Comparison of ENCODE assay signal across 9 cellular contexts in genomic region chr11:111565111-111565720, GRCh38. TPM values are rescaled to one million over a fixed set of nuclear protein-coding genes. Genes with fewer than 3 reads are reported as not detected.
A peak's percentile ranks its signal among the peaks of the same experiment; 100 is the strongest.
DNase-seq lines count a peak whose midpoint lies in the region; ATAC-seq and TF ChIP-seq lines count a peak whose summit lies in the region.
"Had no signal": no experiment of that assay in that cellular context is flagged by ENCODE, and none has a peak within 500 bp of the region (broad histone marks: within the 10 kb centered on the region; RNA-seq: fewer than 3 reads in every experiment).

No MANE protein-coding gene starts in this region.

- H3K4me2 ChIP-seq in osteoblast (ENCODE audit: insufficient read depth, low read length): no peak overlapping the region

- H3K79me2 ChIP-seq in osteoblast (ENCODE audit: insufficient read depth, low read length): no peaks in the 10 kb centered on the region

- H3K36me3 Mint-ChIP-seq in activated T-helper 2 cell treated with anti-CD3 and anti-CD28 coated beads, Interferon-gamma antibody, Interleukin-2, Interleukin-4, amounts not matched to agents 10 μg/mL and 5 μg/mL and 100 μg/mL, durations not matched to agents 14 hours and 24 hours and 36 hours (ENCODE audit: low read depth): no peaks in the 10 kb centered on the region

- no peaks in the 10 kb centered on the region for H3K9me3 ChIP-seq in osteoblast (ENCODE audit: low read depth, low read length)

- H3K9me3 Mint-ChIP-seq in activated T-helper 2 cell treated with anti-CD3 and anti-CD28 coated beads, Interferon-gamma antibody, Interleukin-2, Interleukin-4, amounts not matched to agents 10 μg/mL and 5 μg/mL and 100 μg/mL, durations not matched to agents 14 hours and 24 hours and 36 hours: no peaks in the 10 kb centered on the region

- TF ChIP-seq CTCF in fibroblast of villous mesenchyme (IDR thresholded peaks at IDR 0.05; ENCODE audit: insufficient read depth, low read depth, low read length): peak; percentile 79
- peak; percentile 90 for TF ChIP-seq CTCF in osteoblast (IDR thresholded peaks at IDR 0.05; ENCODE audit: extremely low read depth, low read depth, low read length)

- H3K4me1 ChIP-seq in osteoblast (ENCODE audit: insufficient read depth, low read length): peaks cover 19% of the 10 kb centered on the region

- no peak overlapping the region for H3K27ac Mint-ChIP-seq in activated T-helper 2 cell treated with anti-CD3 and anti-CD28 coated beads, Interferon-gamma antibody, Interleukin-2, Interleukin-4, amounts not matched to agents 10 μg/mL and 5 μg/mL and 100 μg/mL, durations not matched to agents 14 hours and 24 hours and 36 hours

- ATAC-seq in HG03175 (IDR thresholded peaks at IDR 0.05; ENCODE audit: unreplicated experiment): no peak
- no peak for ATAC-seq in GM18870 (IDR thresholded peaks at IDR 0.05; ENCODE audit: unreplicated experiment)

- H3K27me3 ChIP-seq in osteoblast (ENCODE audit: insufficient read depth, low read length): no peaks in the 10 kb centered on the region

- H4K20me1 ChIP-seq in osteoblast (ENCODE audit: insufficient read depth, low read length): no peaks in the 10 kb centered on the region

- H3K4me3 Mint-ChIP-seq in activated T-helper 2 cell treated with anti-CD3 and anti-CD28 coated beads, Interferon-gamma antibody, Interleukin-2, Interleukin-4, amounts not matched to agents 10 μg/mL and 5 μg/mL and 100 μg/mL, durations not matched to agents 14 hours and 24 hours and 36 hours (ENCODE audit: low read depth): no peak overlapping the region

- peak; percentile 82 for DNase-seq in DMS53 (lab: John Stamatoyannopoulos, UW)
- DNase-seq in M059J (ENCODE audit: low read depth): peak; percentile 69
- peak; percentile 27 to 50 for DNase-seq in SHP77 (lab: John Stamatoyannopoulos, UW)
- peak; percentile 29 for DNase-seq in activated T-helper 2 cell treated with anti-CD3 and anti-CD28 coated beads, Interferon-gamma antibody, Interleukin-2, Interleukin-4, amounts not matched to agents 10 μg/mL and 5 μg/mL and 100 μg/mL, durations not matched to agents 14 hours and 24 hours and 36 hours (ENCODE audit: low spot score)
- peak; percentile 83 for DNase-seq in fibroblast of villous mesenchyme (ENCODE audit: low read depth)
- peak; percentile 71 for DNase-seq in osteoblast (ENCODE audit: insufficient read length, low spot score, missing footprints)

- intact Hi-C loops in activated T-helper 2 cell treated with anti-CD3 and anti-CD28 coated beads, Interferon-gamma antibody, Interleukin-2, Interleukin-4, amounts not matched to agents 10 μg/mL and 5 μg/mL and 100 μg/mL, durations not matched to agents 14 hours and 24 hours and 36 hours (cut with micrococcal nuclease): loop anchor here (1.0 to 5.0 kb wide), 3 partner anchors 113 to 276 kb away; no protein-coding TSS in a partner anchor

- H3K36me3 ChIP-seq in osteoblast (ENCODE audit: insufficient read depth, low read length): peaks cover 19% of the 10 kb centered on the region

- H3K27ac ChIP-seq in osteoblast (ENCODE audit: low read depth, low read length): no peak overlapping the region

- no peak overlapping the region for H2AFZ ChIP-seq in osteoblast (ENCODE audit: low read length)

- peaks cover 3% of the 10 kb centered on the region for H3K27me3 Mint-ChIP-seq in activated T-helper 2 cell treated with anti-CD3 and anti-CD28 coated beads, Interferon-gamma antibody, Interleukin-2, Interleukin-4, amounts not matched to agents 10 μg/mL and 5 μg/mL and 100 μg/mL, durations not matched to agents 14 hours and 24 hours and 36 hours (ENCODE audit: low read depth)

- no peaks in the 10 kb centered on the region for H3K4me1 Mint-ChIP-seq in activated T-helper 2 cell treated with anti-CD3 and anti-CD28 coated beads, Interferon-gamma antibody, Interleukin-2, Interleukin-4, amounts not matched to agents 10 μg/mL and 5 μg/mL and 100 μg/mL, durations not matched to agents 14 hours and 24 hours and 36 hours (ENCODE audit: low read depth)

- no peak overlapping the region for H3K4me3 ChIP-seq in fibroblast of villous mesenchyme (ENCODE audit: low read depth, low read length)
- no peak overlapping the region for H3K4me3 ChIP-seq in osteoblast (ENCODE audit: insufficient read depth, low read length)

RNA-seq across cellular contexts. Expression of gene LAYN, which starts 24.7 kb away (rescaled TPM):
- 108 and 113 TPM in 2 replicates for total RNA-seq in M059J (2014; rRNA removed; shearing (Covaris generic))
- total RNA-seq in activated T-helper 2 cell treated with anti-CD3 and anti-CD28 coated beads, Interferon-gamma antibody, Interleukin-2, Interleukin-4, amounts not matched to agents 10 μg/mL and 5 μg/mL and 100 μg/mL, durations not matched to agents 14 hours and 24 hours and 36 hours: 15.8 and 16.5 TPM in 2 replicates
- 41.9 and 66.5 TPM in 2 replicates for total RNA-seq in fibroblast of villous mesenchyme
- 81.8 and 94.0 TPM in 2 replicates for total RNA-seq in osteoblast

RNA-seq across cellular contexts. Expression of gene SIK2, which starts 37.0 kb away (rescaled TPM):
- 8.4 and 19.4 TPM in 2 replicates for total RNA-seq in M059J (2014; rRNA removed; shearing (Covaris generic))
- total RNA-seq in activated T-helper 2 cell treated with anti-CD3 and anti-CD28 coated beads, Interferon-gamma antibody, Interleukin-2, Interleukin-4, amounts not matched to agents 10 μg/mL and 5 μg/mL and 100 μg/mL, durations not matched to agents 14 hours and 24 hours and 36 hours: 9.9 TPM in 2 replicates
- total RNA-seq in fibroblast of villous mesenchyme (8.1 and 16.0 TPM in 2 replicates), osteoblast (17.7 and 18.3 TPM in 2 replicates)

RNA-seq across cellular contexts. Expression of gene HOATZ, which starts 50.6 kb away (rescaled TPM):
- not detected in 2 replicates for total RNA-seq in M059J (2014; rRNA removed; shearing (Covaris generic))
- total RNA-seq in activated T-helper 2 cell treated with anti-CD3 and anti-CD28 coated beads, Interferon-gamma antibody, Interleukin-2, Interleukin-4, amounts not matched to agents 10 μg/mL and 5 μg/mL and 100 μg/mL, durations not matched to agents 14 hours and 24 hours and 36 hours: not detected in 2 replicates
- total RNA-seq in fibroblast of villous mesenchyme (not detected in 2 replicates), osteoblast (not detected in 2 replicates)
- total RNA-seq: T-helper 2 cell treated with Interferon-gamma antibody and Interleukin-4, amounts not matched to agents 100 ng/mL and 5 ng/mL, for 36 hours had no signal

RNA-seq across cellular contexts. Expression of gene BTG4, which starts 53.0 kb away (rescaled TPM):
- total RNA-seq in M059J (2014; rRNA removed; shearing (Covaris generic)): not detected in 2 replicates
- total RNA-seq in activated T-helper 2 cell treated with anti-CD3 and anti-CD28 coated beads, Interferon-gamma antibody, Interleukin-2, Interleukin-4, amounts not matched to agents 10 μg/mL and 5 μg/mL and 100 μg/mL, durations not matched to agents 14 hours and 24 hours and 36 hours: not detected in 2 replicates
- total RNA-seq in fibroblast of villous mesenchyme: not detected in 2 replicates
- 0.29 TPM in 1 of 2 replicates, not detected in the other for total RNA-seq in osteoblast
- total RNA-seq: T-helper 2 cell treated with Interferon-gamma antibody and Interleukin-4, amounts not matched to agents 100 ng/mL and 5 ng/mL, for 36 hours had no signal

Comparison
In these comparisons a context has a peak if more than half of its experiments do, and no peak if none do; other contexts are left out.
1. DNase-seq: peak in every context shown above with its lines; median percentile 83 in fibroblast of villous mesenchyme; 82 in DMS53; 71 in osteoblast; 69 in M059J; 38 in SHP77; 29 in activated T-helper 2 cell treated with anti-CD3 and anti-CD28 coated beads, Interferon-gamma antibody, Interleukin-2, Interleukin-4, amounts not matched to agents 10 μg/mL and 5 μg/mL and 100 μg/mL, durations not matched to agents 14 hours and 24 hours and 36 hours.